Comparison of ENCODE assay signal across 1 cellular context in the genomic region with DNA sequence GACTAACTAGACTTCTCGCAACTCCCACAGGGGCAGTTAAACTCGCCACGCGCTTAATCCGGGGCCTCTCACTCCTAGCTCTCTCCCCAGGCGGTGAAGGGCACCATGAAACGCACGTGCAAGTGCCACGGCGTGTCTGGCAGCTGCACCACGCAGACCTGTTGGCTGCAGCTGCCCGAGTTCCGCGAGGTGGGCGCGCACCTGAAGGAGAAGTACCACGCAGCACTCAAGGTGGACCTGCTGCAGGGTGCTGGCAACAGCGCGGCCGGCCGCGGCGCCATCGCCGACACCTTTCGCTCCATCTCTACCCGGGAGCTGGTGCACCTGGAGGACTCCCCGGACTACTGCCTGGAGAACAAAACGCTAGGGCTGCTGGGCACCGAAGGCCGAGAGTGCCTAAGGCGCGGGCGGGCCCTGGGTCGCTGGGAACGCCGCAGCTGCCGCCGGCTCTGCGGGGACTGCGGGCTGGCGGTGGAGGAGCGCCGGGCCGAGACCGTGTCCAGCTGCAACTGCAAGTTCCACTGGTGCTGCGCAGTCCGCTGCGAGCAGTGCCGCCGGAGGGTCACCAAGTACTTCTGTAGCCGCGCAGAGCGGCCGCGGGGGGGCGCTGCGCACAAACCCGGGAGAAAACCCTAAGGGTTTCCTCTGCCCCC.
TF ChIP-seq lines count a peak whose summit lies in the region.

No MANE protein-coding gene starts in this region.

TF ChIP-seq in HepG2, 621 proteins besides CTCF, POLR2A, EP300 and RAD21 (continued from another document and continues in another):
- TF ChIP-seq ZNF800 (CRISPR knock-in tag; IDR thresholded peaks at IDR 0.05) (peak; percentile 92), ZNF782 (CRISPR knock-in tag; IDR thresholded peaks at IDR 0.05; ENCODE audit: borderline replicate concordance) (0 out of 2 replicates have a peak, but pooled peaks have one; percentile 82), HMGA1 (CRISPR knock-in tag; conservative IDR thresholded peaks at IDR 0.05) (no peak), DDIT3 (CRISPR knock-in tag; IDR thresholded peaks at IDR 0.05) (no peak), ZNF3 (CRISPR knock-in tag; IDR thresholded peaks at IDR 0.05) (no peak), ZGPAT (CRISPR knock-in tag; IDR thresholded peaks at IDR 0.05) (peak; percentile 58; the same call in 1 of the 2 replicates), REL (CRISPR knock-in tag; conservative IDR thresholded peaks at IDR 0.05) (no peak), SNAPC2 (CRISPR knock-in tag; IDR thresholded peaks at IDR 0.05) (peak; percentile 64; the same call in 1 of the 2 replicates), SKIL (CRISPR knock-in tag; IDR thresholded peaks at IDR 0.05; ENCODE audit: borderline replicate concordance) (no peak), ZNF441 (CRISPR knock-in tag; IDR thresholded peaks at IDR 0.05; ENCODE audit: borderline replicate concordance) (peak; percentile 73; the same call in 1 of the 2 replicates), HCFC1 (IDR thresholded peaks at IDR 0.05; ENCODE audit: low read depth, low read length) (no peak), TEAD2 (CRISPR knock-in tag; IDR thresholded peaks at IDR 0.05) (no peak), YEATS4 (CRISPR knock-in tag; IDR thresholded peaks at IDR 0.05; ENCODE audit: borderline replicate concordance) (0 out of 2 replicates have a peak, but pooled peaks have one; percentile 42), ZNF678 (CRISPR knock-in tag; IDR thresholded peaks at IDR 0.05) (0 out of 2 replicates have a peak, but pooled peaks have one; percentile 27), RFXAP (CRISPR knock-in tag; IDR thresholded peaks at IDR 0.05; ENCODE audit: borderline replicate concordance) (peak; percentile 84; the same call in 1 of the 2 replicates), FOXM1 (CRISPR knock-in tag; IDR thresholded peaks at IDR 0.05) (no peak), ZNF143 (CRISPR knock-in tag; IDR thresholded peaks at IDR 0.05) (0 out of 2 replicates have a peak, but pooled peaks have one; percentile 27), ZNF652 (CRISPR knock-in tag; IDR thresholded peaks at IDR 0.05; ENCODE audit: borderline replicate concordance, low read depth) (no peak), MTF2 (CRISPR knock-in tag; IDR thresholded peaks at IDR 0.05; ENCODE audit: borderline replicate concordance) (0 out of 2 replicates have a peak, but pooled peaks have one; percentile 73), PHF21A (CRISPR knock-in tag; IDR thresholded peaks at IDR 0.05) (no peak), ZNF709 (CRISPR knock-in tag; IDR thresholded peaks at IDR 0.05) (0 out of 2 replicates have a peak, but pooled peaks have one; percentile 37), ARID2 (CRISPR knock-in tag; IDR thresholded peaks at IDR 0.05; ENCODE audit: borderline replicate concordance) (0 out of 2 replicates have a peak, but pooled peaks have one; percentile 50), ZNF235 (CRISPR knock-in tag; IDR thresholded peaks at IDR 0.05; ENCODE audit: borderline replicate concordance) (no peak), ZNF569 (CRISPR knock-in tag; IDR thresholded peaks at IDR 0.05; ENCODE audit: borderline replicate concordance) (0 out of 2 replicates have a peak, but pooled peaks have one; percentile 51), PITX1 (CRISPR knock-in tag; IDR thresholded peaks at IDR 0.05) (0 out of 2 replicates have a peak, but pooled peaks have one; percentile 41), RFX5 (IDR thresholded peaks at IDR 0.05; ENCODE audit: low read depth, low read length) (peak; percentile 82), ZNF547 (CRISPR knock-in tag; IDR thresholded peaks at IDR 0.05) (peak; percentile 55; the same call in 1 of the 2 replicates), ZNF883 (CRISPR knock-in tag; IDR thresholded peaks at IDR 0.05; ENCODE audit: not compliant biosample characterization) (peak; percentile 57), ARNT (IDR thresholded peaks at IDR 0.05) (no peak), HNRNPL (IDR thresholded peaks at IDR 0.05; ENCODE audit: low read depth, low read length) (0 out of 2 replicates have a peak, but pooled peaks have one; percentile 50), ZFP91 (CRISPR knock-in tag; IDR thresholded peaks at IDR 0.05; ENCODE audit: borderline replicate concordance) (peak; percentile 81; the same call in 1 of the 2 replicates), ZMYM4 (CRISPR knock-in tag; IDR thresholded peaks at IDR 0.05) (no peak; the same call in 1 of the 2 replicates), ZNF567 (CRISPR knock-in tag; IDR thresholded peaks at IDR 0.05; ENCODE audit: borderline replicate concordance) (no peak), NCOA5 (CRISPR knock-in tag; IDR thresholded peaks at IDR 0.05) (no peak), ZNF768 (CRISPR knock-in tag; IDR thresholded peaks at IDR 0.05) (peak; percentile 29; the same call in 1 of the 2 replicates), RARA (CRISPR knock-in tag; IDR thresholded peaks at IDR 0.05) (no peak)
- TF ChIP-seq, protein P1, sequence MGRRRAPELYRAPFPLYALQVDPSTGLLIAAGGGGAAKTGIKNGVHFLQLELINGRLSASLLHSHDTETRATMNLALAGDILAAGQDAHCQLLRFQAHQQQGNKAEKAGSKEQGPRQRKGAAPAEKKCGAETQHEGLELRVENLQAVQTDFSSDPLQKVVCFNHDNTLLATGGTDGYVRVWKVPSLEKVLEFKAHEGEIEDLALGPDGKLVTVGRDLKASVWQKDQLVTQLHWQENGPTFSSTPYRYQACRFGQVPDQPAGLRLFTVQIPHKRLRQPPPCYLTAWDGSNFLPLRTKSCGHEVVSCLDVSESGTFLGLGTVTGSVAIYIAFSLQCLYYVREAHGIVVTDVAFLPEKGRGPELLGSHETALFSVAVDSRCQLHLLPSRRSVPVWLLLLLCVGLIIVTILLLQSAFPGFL (CRISPR knock-in tag; IDR thresholded peaks at IDR 0.05): no peak
- TF ChIP-seq, protein P2, sequence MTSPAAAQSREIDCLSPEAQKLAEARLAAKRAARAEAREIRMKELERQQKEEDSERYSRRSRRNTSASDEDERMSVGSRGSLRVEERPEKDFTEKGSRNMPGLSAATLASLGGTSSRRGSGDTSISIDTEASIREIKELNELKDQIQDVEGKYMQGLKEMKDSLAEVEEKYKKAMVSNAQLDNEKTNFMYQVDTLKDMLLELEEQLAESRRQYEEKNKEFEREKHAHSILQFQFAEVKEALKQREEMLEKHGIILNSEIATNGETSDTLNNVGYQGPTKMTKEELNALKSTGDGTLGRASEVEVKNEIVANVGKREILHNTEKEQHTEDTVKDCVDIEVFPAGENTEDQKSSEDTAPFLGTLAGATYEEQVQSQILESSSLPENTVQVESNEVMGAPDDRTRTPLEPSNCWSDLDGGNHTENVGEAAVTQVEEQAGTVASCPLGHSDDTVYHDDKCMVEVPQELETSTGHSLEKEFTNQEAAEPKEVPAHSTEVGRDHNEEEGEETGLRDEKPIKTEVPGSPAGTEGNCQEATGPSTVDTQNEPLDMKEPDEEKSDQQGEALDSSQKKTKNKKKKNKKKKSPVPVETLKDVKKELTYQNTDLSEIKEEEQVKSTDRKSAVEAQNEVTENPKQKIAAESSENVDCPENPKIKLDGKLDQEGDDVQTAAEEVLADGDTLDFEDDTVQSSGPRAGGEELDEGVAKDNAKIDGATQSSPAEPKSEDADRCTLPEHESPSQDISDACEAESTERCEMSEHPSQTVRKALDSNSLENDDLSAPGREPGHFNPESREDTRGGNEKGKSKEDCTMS (CRISPR knock-in tag; conservative IDR thresholded peaks at IDR 0.05): no peak
